In the genomic region with DNA sequence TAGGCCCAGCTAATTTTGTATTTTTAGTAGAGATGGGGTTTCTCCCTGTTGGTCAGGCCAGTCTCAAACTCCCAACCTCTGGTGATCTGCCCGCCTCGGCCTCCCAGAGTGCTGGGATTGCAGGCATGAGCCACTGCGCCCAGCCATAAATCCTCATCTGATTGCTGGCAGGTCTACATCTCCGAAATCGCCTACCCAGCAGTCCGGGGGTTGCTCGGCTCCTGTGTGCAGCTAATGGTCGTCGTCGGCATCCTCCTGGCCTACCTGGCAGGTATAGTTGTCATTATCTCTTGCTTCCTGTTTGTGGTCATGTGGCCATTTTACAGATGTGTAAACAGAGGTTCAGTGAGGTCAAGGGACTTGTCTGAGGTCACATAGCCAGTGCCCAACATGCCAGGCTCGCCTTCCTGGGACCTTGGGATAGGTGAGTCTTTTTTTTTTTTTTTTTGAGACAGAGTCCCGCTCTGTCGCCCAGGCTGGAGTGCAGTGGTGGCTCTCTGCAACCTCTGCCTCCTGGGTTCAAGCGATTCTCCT, we compare ENCODE assay signal across 13 cellular contexts.
"Had no signal": no experiment of that assay in that cellular context is flagged by ENCODE, and none has a peak within 500 bp of the region (broad histone marks: within the 10 kb centered on the region; RNA-seq: fewer than 3 reads in every experiment).

No MANE protein-coding gene starts in this region.

- ATAC-seq: heart left ventricle, left lobe of liver had no signal

- DNase-seq: cortex of kidney; dorsolateral prefrontal cortex; effector CD8-positive, alpha-beta T cell; hypothalamus; islet precursor cell; nucleus accumbens; ovary; small intestine; stimulated activated CD4-positive, alpha-beta T cell treated with anti-CD3 and anti-CD28 coated beads, Interleukin-2, amount 100 ng/mL, for 48 hours; stimulated activated naive CD4-positive, alpha-beta T cell treated with Interleukin-2 at 50 U/mL for 16 hours; trophoblast cell had no signal
